ENCODE assay signal across 1 cellular context in the genomic region with DNA sequence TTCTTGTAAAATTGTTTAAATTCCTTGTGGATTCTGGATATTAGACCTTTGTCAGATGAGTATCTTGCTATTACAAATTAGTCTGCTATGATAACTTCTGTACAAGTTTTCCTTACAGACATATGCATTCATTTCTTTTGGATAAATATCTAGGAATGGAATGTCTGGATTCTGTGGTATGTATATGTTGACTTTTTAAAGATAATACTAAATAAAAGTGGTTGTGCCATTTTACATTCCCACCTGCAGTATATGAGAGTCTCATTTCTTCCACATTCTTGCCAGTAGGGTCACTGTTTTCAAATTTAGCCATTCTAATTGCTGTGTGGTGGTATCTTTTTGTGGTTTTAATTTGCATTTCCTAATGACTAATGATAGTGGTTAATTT.
A peak's percentile ranks its signal among the peaks of the same experiment; 100 is the strongest.
TF ChIP-seq lines count a peak whose summit lies in the region.

No MANE protein-coding gene starts in this region.

TF ChIP-seq in GM12878, 131 proteins besides CTCF, POLR2A, EP300 and RAD21:
- TF ChIP-seq CHD1 (IDR thresholded peaks at IDR 0.05; ENCODE audit: low read depth, low read length) (no peak), RUNX3 (IDR thresholded peaks at IDR 0.05; ENCODE audit: low read length) (0 out of 2 replicates have a peak, but pooled peaks have one; percentile 6)
- TF ChIP-seq, protein P1, sequence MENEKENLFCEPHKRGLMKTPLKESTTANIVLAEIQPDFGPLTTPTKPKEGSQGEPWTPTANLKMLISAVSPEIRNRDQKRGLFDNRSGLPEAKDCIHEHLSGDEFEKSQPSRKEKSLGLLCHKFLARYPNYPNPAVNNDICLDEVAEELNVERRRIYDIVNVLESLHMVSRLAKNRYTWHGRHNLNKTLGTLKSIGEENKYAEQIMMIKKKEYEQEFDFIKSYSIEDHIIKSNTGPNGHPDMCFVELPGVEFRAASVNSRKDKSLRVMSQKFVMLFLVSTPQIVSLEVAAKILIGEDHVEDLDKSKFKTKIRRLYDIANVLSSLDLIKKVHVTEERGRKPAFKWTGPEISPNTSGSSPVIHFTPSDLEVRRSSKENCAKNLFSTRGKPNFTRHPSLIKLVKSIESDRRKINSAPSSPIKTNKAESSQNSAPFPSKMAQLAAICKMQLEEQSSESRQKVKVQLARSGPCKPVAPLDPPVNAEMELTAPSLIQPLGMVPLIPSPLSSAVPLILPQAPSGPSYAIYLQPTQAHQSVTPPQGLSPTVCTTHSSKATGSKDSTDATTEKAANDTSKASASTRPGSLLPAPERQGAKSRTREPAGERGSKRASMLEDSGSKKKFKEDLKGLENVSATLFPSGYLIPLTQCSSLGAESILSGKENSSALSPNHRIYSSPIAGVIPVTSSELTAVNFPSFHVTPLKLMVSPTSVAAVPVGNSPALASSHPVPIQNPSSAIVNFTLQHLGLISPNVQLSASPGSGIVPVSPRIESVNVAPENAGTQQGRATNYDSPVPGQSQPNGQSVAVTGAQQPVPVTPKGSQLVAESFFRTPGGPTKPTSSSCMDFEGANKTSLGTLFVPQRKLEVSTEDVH (IDR thresholded peaks at IDR 0.05; ENCODE audit: low read depth, partially characterized antibody), result no peak
